6 cellular contexts compared by ENCODE assay signal in the genomic region with DNA sequence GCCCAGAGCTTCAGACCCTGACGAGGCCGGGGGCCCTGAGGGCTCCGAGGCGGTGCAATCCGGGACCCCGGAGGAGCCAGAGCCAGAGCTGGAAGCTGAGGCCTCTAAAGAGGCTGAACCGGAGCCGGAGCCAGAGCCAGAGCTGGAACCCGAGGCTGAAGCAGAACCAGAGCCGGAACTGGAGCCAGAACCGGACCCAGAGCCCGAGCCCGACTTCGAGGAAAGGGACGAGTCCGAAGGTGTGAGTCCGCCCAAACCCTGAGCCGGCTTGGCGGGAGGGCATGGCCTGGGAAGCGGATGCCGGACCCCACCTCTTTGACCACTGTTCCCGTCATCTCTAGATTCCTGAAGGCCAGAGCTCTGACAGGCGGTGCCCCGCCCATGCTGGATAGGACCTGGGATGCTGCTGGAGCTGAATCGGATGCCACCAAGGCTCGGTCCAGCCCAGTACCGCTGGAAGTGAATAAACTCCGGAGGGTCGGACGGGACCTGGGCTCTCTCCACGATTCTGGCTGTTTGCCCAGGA. TPM values are rescaled to one million over a fixed set of nuclear protein-coding genes. Genes with fewer than 3 reads are reported as not detected.
A peak's percentile ranks its signal among the peaks of the same experiment; 100 is the strongest.
DNase-seq lines count a peak whose midpoint lies in the region; ATAC-seq lines count a peak whose summit lies in the region.

No MANE protein-coding gene starts in this region.

- H3K9me3 ChIP-seq in HUES64 (ENCODE audit: insufficient read depth, low read depth, low read length) = no peaks in the 10 kb centered on the region
- H3K9me3 ChIP-seq in trophoblast cell (ENCODE audit: insufficient read depth, low read depth, low read length) = peaks cover 7% of the 10 kb centered on the region

- DNase-seq in cerebellum (ENCODE audit: low spot score) = peak; percentile 33
- no peak for DNase-seq in trophoblast cell
- no peak for DNase-seq in kidney glomerular epithelial cell (lab: John Stamatoyannopoulos, UW)

- H3K4me1 ChIP-seq in HUES64 (ENCODE audit: insufficient read depth, low read length) (peaks cover 12% of the 10 kb centered on the region), trophoblast cell (ENCODE audit: control insufficient read depth in 1 of 2, insufficient read depth in 2 of 2, low read length in 2 of 2) (peaks cover 17 to 28% of the 10 kb centered on the region in 2 experiments)

- H3K79me1 ChIP-seq in trophoblast cell (ENCODE audit: low read length) = peaks cover 5% of the 10 kb centered on the region

- H3K4me3 ChIP-seq in HUES64 (ENCODE audit: low read length) (peak overlapping the region; percentile 50), trophoblast cell (ENCODE audit: low read depth, low read length) (no peak overlapping the region)

- H2BK120ac ChIP-seq in trophoblast cell (ENCODE audit: insufficient read depth, low read length, poor library complexity) = no peak overlapping the region

- no peak overlapping the region for H4K12ac ChIP-seq in trophoblast cell (ENCODE audit: low read depth, low read length)

- H3K36me3 ChIP-seq in HUES64 (ENCODE audit: insufficient read depth, low read length) (no peaks in the 10 kb centered on the region), trophoblast cell (ENCODE audit: control insufficient read depth in 1 of 2, insufficient read depth in 2 of 2, low read length in 2 of 2) (peaks cover 2 to 8% of the 10 kb centered on the region in 2 experiments)

- H3K27ac ChIP-seq in HUES64 (ENCODE audit: low read depth, low read length) (no peak overlapping the region), trophoblast cell (ENCODE audit: low read depth, low read length) (no peak overlapping the region)

- peaks cover 86% of the 10 kb centered on the region for H3K27me3 ChIP-seq in HUES64 (ENCODE audit: insufficient read depth, low read length)
- peaks cover 20% of the 10 kb centered on the region for H3K27me3 ChIP-seq in trophoblast cell (ENCODE audit: insufficient read depth, low read length)

- peak overlapping the region; percentile 70 for H3K4me2 ChIP-seq in trophoblast cell (ENCODE audit: low read length)

- no peak overlapping the region for H4K8ac ChIP-seq in trophoblast cell (ENCODE audit: low read depth, low read length)

- H2BK12ac ChIP-seq in trophoblast cell (ENCODE audit: low read length) = no peak overlapping the region

- H3K23ac ChIP-seq in trophoblast cell (ENCODE audit: low read length) = no peak overlapping the region

- no peak overlapping the region for H2BK5ac ChIP-seq in trophoblast cell (ENCODE audit: low read depth, low read length, poor library complexity)

- no peak overlapping the region for H3K18ac ChIP-seq in trophoblast cell (ENCODE audit: low read length)

- H2AK5ac ChIP-seq in trophoblast cell (ENCODE audit: low read length) = no peak overlapping the region

- H3K14ac ChIP-seq in trophoblast cell (ENCODE audit: low read length) = no peak overlapping the region

- H2AFZ ChIP-seq in trophoblast cell (ENCODE audit: insufficient read depth, low read length, poor library complexity) = no peak overlapping the region

- H3K9ac ChIP-seq in HUES64 (ENCODE audit: low read depth, low read length) (no peak overlapping the region), trophoblast cell (ENCODE audit: low read length) (no peak overlapping the region)

- ATAC-seq in HG03025 (IDR thresholded peaks at IDR 0.05; ENCODE audit: low FRiP score, unreplicated experiment) (no peak), HG03095 (IDR thresholded peaks at IDR 0.05; ENCODE audit: unreplicated experiment) (no peak)

- peaks cover 1% of the 10 kb centered on the region for H3K79me2 ChIP-seq in trophoblast cell (ENCODE audit: control insufficient read depth, insufficient read depth, low read length, poor library complexity)

- 63% methylated on average over 31 of the region's 31 CpGs for WGBS in HUES64
- WGBS in trophoblast cell (ENCODE audit: extremely low coverage, insufficient coverage, insufficient read length) = no CpG with 5 or more reads among the region's 31 CpGs

- no peak overlapping the region for H4K91ac ChIP-seq in trophoblast cell (ENCODE audit: low read depth, low read length)

- H3K4ac ChIP-seq in trophoblast cell (ENCODE audit: low read depth, low read length) = no peak overlapping the region

RNA-seq across cellular contexts. Expression of a gene that starts 4.4 kb away (rescaled TPM):
- polyA plus RNA-seq in HUES64 (2013, experiment 1 of 2) = 4.3 TPM
- polyA plus RNA-seq in HUES64 (2013, experiment 2 of 2) = 5.1 TPM
- total RNA-seq in cerebellum = 8.3 TPM
- 4.9 and 5.2 TPM in 2 replicates for polyA plus RNA-seq in trophoblast cell (2013)

RNA-seq across cellular contexts. Expression of a gene that starts 9.0 kb away (rescaled TPM):
- polyA plus RNA-seq in HUES64 (2013, experiment 1 of 2) = 20.2 TPM
- polyA plus RNA-seq in HUES64 (2013, experiment 2 of 2) = 19.4 TPM
- total RNA-seq in cerebellum = 86.7 TPM
- 14.8 and 15.3 TPM in 2 replicates for polyA plus RNA-seq in trophoblast cell (2013)

RNA-seq across cellular contexts. Expression of a gene that starts 10.2 kb away (rescaled TPM):
- 0.30 TPM for polyA plus RNA-seq in HUES64 (2013, experiment 1 of 2)
- not detected for polyA plus RNA-seq in HUES64 (2013, experiment 2 of 2)
- 14.7 TPM for total RNA-seq in cerebellum
- polyA plus RNA-seq in trophoblast cell (2013) = 4.6 and 5.1 TPM in 2 replicates

RNA-seq across cellular contexts. Expression of a gene that starts 15.0 kb away (rescaled TPM):
- polyA plus RNA-seq in HUES64 (2013, experiment 1 of 2) = not detected
- polyA plus RNA-seq in HUES64 (2013, experiment 2 of 2) = 0.63 TPM
- total RNA-seq in cerebellum = 2.1 TPM
- polyA plus RNA-seq in trophoblast cell (2013) = 3.0 and 3.5 TPM in 2 replicates

RNA-seq across cellular contexts. Expression of a gene that starts 15.1 kb away (rescaled TPM):
- 0.60 TPM for polyA plus RNA-seq in HUES64 (2013, experiment 1 of 2)
- 0.57 TPM for polyA plus RNA-seq in HUES64 (2013, experiment 2 of 2)
- 1.5 TPM for total RNA-seq in cerebellum
- polyA plus RNA-seq in trophoblast cell (2013) = 4.8 and 5.4 TPM in 2 replicates
